ENCODE assay signal across 8 cellular contexts in genomic region chr17:76240461-76241204, GRCh38. TPM values are rescaled to one million over a fixed set of nuclear protein-coding genes. Genes with fewer than 3 reads are reported as not detected.
A peak's percentile ranks its signal among the peaks of the same experiment; 100 is the strongest.
DNase-seq lines count a peak whose midpoint lies in the region; ATAC-seq and TF ChIP-seq lines count a peak whose summit lies in the region.

TSS of gene RNF157 (minus strand) at chr17:76240493. CDS start at chr17:76240240, 253 bp downstream.

- H3K9me3 ChIP-seq in thymus (ENCODE audit: control insufficient read depth): no peaks in the 10 kb centered on the region
- no peaks in the 10 kb centered on the region for H3K9me3 ChIP-seq in OCI-LY7 (ENCODE audit: low read length)

- H4K20me1 ChIP-seq in OCI-LY7 (ENCODE audit: insufficient read depth, low read length): no peaks in the 10 kb centered on the region

- H3K79me2 ChIP-seq in OCI-LY7 (ENCODE audit: insufficient read depth, low read depth, low read length): no peaks in the 10 kb centered on the region

- DNase-seq in NOMO-1 treated with DMSO at 0.1 percent for 48 hours (lab: John Stamatoyannopoulos, UW; ENCODE audit: unreplicated experiment) (peak; percentile 14), fibroblast of the aortic adventitia (ENCODE audit: low read depth) (peak; percentile 13), natural killer cell (peak; percentile 65), OCI-LY7 (ENCODE audit: low spot score) (no peak)
- DNase-seq in activated T-helper 2 cell treated with anti-CD3 and anti-CD28 coated beads, Interferon-gamma antibody, Interleukin-2, Interleukin-4, amounts not matched to agents 10 μg/mL and 5 μg/mL and 100 μg/mL, durations not matched to agents 14 hours and 24 hours and 36 hours (ENCODE audit: low spot score): peak; percentile 66

- BruUV-seq in OCI-LY7 (replicated peaks; lab: Mats Ljungman, UMichigan): no TSS peak

- peak within 1 kb of the TSS; percentile 83 for H3K27ac Mint-ChIP-seq in activated T-helper 2 cell treated with anti-CD3 and anti-CD28 coated beads, Interferon-gamma antibody, Interleukin-2, Interleukin-4, amounts not matched to agents 10 μg/mL and 5 μg/mL and 100 μg/mL, durations not matched to agents 14 hours and 24 hours and 36 hours
- H3K27ac Mint-ChIP-seq in natural killer cell: peak within 1 kb of the TSS; percentile 59 to 81

- POLR2A ChIA-PET in OCI-LY7 (lab: Charles Lee): no interaction called here

- H2AFZ ChIP-seq in OCI-LY7 (ENCODE audit: low read length): no peak within 1 kb of the TSS

- H3K4me1 ChIP-seq in thymus (ENCODE audit: control insufficient read depth, insufficient read depth, low read length): peaks cover 8% of the 10 kb centered on the region
- H3K4me1 ChIP-seq in OCI-LY7 (ENCODE audit: insufficient read depth, low read length, poor library complexity, severe bottlenecking): no peaks in the 10 kb centered on the region

- peak within 1 kb of the TSS; percentile 83 for H3K4me3 Mint-ChIP-seq in activated T-helper 2 cell treated with anti-CD3 and anti-CD28 coated beads, Interferon-gamma antibody, Interleukin-2, Interleukin-4, amounts not matched to agents 10 μg/mL and 5 μg/mL and 100 μg/mL, durations not matched to agents 14 hours and 24 hours and 36 hours (ENCODE audit: low read depth)
- H3K4me3 Mint-ChIP-seq in natural killer cell: peak within 1 kb of the TSS; percentile 93

- no peak within 1 kb of the TSS for H3K4me2 ChIP-seq in OCI-LY7 (ENCODE audit: low read length)

- no peaks in the 10 kb centered on the region for H3K9me2 ChIP-seq in OCI-LY7 (ENCODE audit: insufficient read depth, low read length)

- peaks cover 18% of the 10 kb centered on the region for H3K36me3 Mint-ChIP-seq in activated T-helper 2 cell treated with anti-CD3 and anti-CD28 coated beads, Interferon-gamma antibody, Interleukin-2, Interleukin-4, amounts not matched to agents 10 μg/mL and 5 μg/mL and 100 μg/mL, durations not matched to agents 14 hours and 24 hours and 36 hours (ENCODE audit: low read depth)
- H3K36me3 Mint-ChIP-seq in natural killer cell: no peaks in the 10 kb centered on the region

- intact Hi-C loops in activated T-helper 2 cell treated with anti-CD3 and anti-CD28 coated beads, Interferon-gamma antibody, Interleukin-2, Interleukin-4, amounts not matched to agents 10 μg/mL and 5 μg/mL and 100 μg/mL, durations not matched to agents 14 hours and 24 hours and 36 hours (cut with micrococcal nuclease): no loop called here
- intact Hi-C loops in natural killer cell (cut with micrococcal nuclease): loop anchor here (5.0 kb wide), 1 partner anchor 37 kb away; no protein-coding TSS in a partner anchor
- intact Hi-C loops in OCI-LY7 (cut with micrococcal nuclease; ENCODE audit: unreplicated experiment): no loop called here

- peaks cover 42% of the 10 kb centered on the region for H3K27me3 ChIP-seq in thymus (ENCODE audit: control insufficient read depth, insufficient read depth)

- under 1% methylated on average over 102 of the region's 102 CpGs for WGBS in thymus

- peaks cover 50% of the 10 kb centered on the region for H3K4me1 Mint-ChIP-seq in activated T-helper 2 cell treated with anti-CD3 and anti-CD28 coated beads, Interferon-gamma antibody, Interleukin-2, Interleukin-4, amounts not matched to agents 10 μg/mL and 5 μg/mL and 100 μg/mL, durations not matched to agents 14 hours and 24 hours and 36 hours (ENCODE audit: low read depth)
- H3K4me1 Mint-ChIP-seq in natural killer cell: peaks cover 8 to 16% of the 10 kb centered on the region in 2 donors

- no peaks in the 10 kb centered on the region for H3K9me3 Mint-ChIP-seq in activated T-helper 2 cell treated with anti-CD3 and anti-CD28 coated beads, Interferon-gamma antibody, Interleukin-2, Interleukin-4, amounts not matched to agents 10 μg/mL and 5 μg/mL and 100 μg/mL, durations not matched to agents 14 hours and 24 hours and 36 hours
- H3K9me3 Mint-ChIP-seq in natural killer cell: no peaks in the 10 kb centered on the region

- CTCF ChIA-PET in OCI-LY7 (lab: Charles Lee; ENCODE audit: unreplicated experiment): no interaction called here

- H3K27ac ChIP-seq in thymus (ENCODE audit: low read depth) (no peak within 1 kb of the TSS), OCI-LY7 (ENCODE audit: low read depth, low read length, poor library complexity, severe bottlenecking) (no peak within 1 kb of the TSS)

- H3K36me3 ChIP-seq in thymus (ENCODE audit: control insufficient read depth, insufficient read depth): no peaks in the 10 kb centered on the region
- no peaks in the 10 kb centered on the region for H3K36me3 ChIP-seq in OCI-LY7 (ENCODE audit: insufficient read depth, low read length)

- peak; percentile 81 for ATAC-seq in GM18498 (IDR thresholded peaks at IDR 0.05; ENCODE audit: unreplicated experiment)
- peak; percentile 58 for ATAC-seq in HG02973 (IDR thresholded peaks at IDR 0.05; ENCODE audit: unreplicated experiment)
- peak; percentile 92 to 95 (median 94) for ATAC-seq in natural killer cell

- H3K27me3 Mint-ChIP-seq in activated T-helper 2 cell treated with anti-CD3 and anti-CD28 coated beads, Interferon-gamma antibody, Interleukin-2, Interleukin-4, amounts not matched to agents 10 μg/mL and 5 μg/mL and 100 μg/mL, durations not matched to agents 14 hours and 24 hours and 36 hours (ENCODE audit: low read depth): peaks cover 2% of the 10 kb centered on the region
- peaks cover 0 to 12% of the 10 kb centered on the region in 2 donors for H3K27me3 Mint-ChIP-seq in natural killer cell (ENCODE audit: low read depth in 2 of 2)

- H3K4me3 ChIP-seq in fibroblast of the aortic adventitia (ENCODE audit: low read depth, low read length) (peak within 1 kb of the TSS; percentile 59), thymus (ENCODE audit: low read length) (peak within 1 kb of the TSS; percentile 55), OCI-LY7 (ENCODE audit: low read depth, low read length, poor library complexity, severe bottlenecking) (no peak within 1 kb of the TSS)

- no peak for TF ChIP-seq CTCF in fibroblast of the aortic adventitia (IDR thresholded peaks at IDR 0.05; ENCODE audit: insufficient read depth, low read length)
- TF ChIP-seq CTCF in natural killer cell (IDR thresholded peaks at IDR 0.05): no peak
- TF ChIP-seq CTCF in OCI-LY7 (conservative IDR thresholded peaks at IDR 0.05; ENCODE audit: low read length): no peak

RNA-seq across cellular contexts. Expression of gene RNF157, which starts in this region (rescaled TPM):
- 34.3 and 34.9 TPM in 2 replicates for total RNA-seq in activated T-helper 2 cell treated with anti-CD3 and anti-CD28 coated beads, Interferon-gamma antibody, Interleukin-2, Interleukin-4, amounts not matched to agents 10 μg/mL and 5 μg/mL and 100 μg/mL, durations not matched to agents 14 hours and 24 hours and 36 hours
- total RNA-seq in fibroblast of the aortic adventitia (ENCODE audit: low replicate concordance) (0.08 and 0.18 TPM in 2 replicates), natural killer cell (1 to 10 TPM; 4.9 to 9.1 (median 8.5) TPM), OCI-LY7 (2022) (0.70 and 1.3 TPM in 2 replicates)
- 1.6 TPM for polyA plus RNA-seq in thymus
- total RNA-seq in OCI-LY7 (2014; rRNA removed; shearing (Covaris generic)): 0.21 and 0.28 TPM in 2 replicates

Comparison
In these comparisons a context has a peak if more than half of its experiments do, and no peak if none do; other contexts are left out.
1. Peak in DNase-seq and H3K4me3 ChIP-seq in fibroblast of the aortic adventitia; RNA of the gene not detected or under 1 TPM.